In genomic region chr20:44886276-44886671, GRCh38 we compare ENCODE assay signal across 8 cellular contexts. TPM values are rescaled to one million over a fixed set of nuclear protein-coding genes. Genes with fewer than 3 reads are reported as not detected.
A peak's percentile ranks its signal among the peaks of the same experiment; 100 is the strongest.
DNase-seq lines count a peak whose midpoint lies in the region; ATAC-seq and TF ChIP-seq lines count a peak whose summit lies in the region.

No MANE protein-coding gene starts in this region.

- H3K9ac ChIP-seq in Karpas-422 (ENCODE audit: low read length) (peak overlapping the region; percentile 98), neural cell (ENCODE audit: low read length) (peak overlapping the region; percentile 92)

- H3K36me3 ChIP-seq in Karpas-422 (ENCODE audit: insufficient read depth, low read length) (peaks cover 35% of the 10 kb centered on the region), neural cell (ENCODE audit: insufficient read depth, low read length) (peaks cover 3% of the 10 kb centered on the region)

- TF ChIP-seq EP300 in neural cell (conservative IDR thresholded peaks at IDR 0.05; ENCODE audit: poor library complexity, severe bottlenecking), result no peak

- no peaks in the 10 kb centered on the region for H3K27me3 ChIP-seq in Karpas-422 (ENCODE audit: low read length)
- no peaks in the 10 kb centered on the region for H3K27me3 ChIP-seq in neural cell (ENCODE audit: insufficient read depth, low read depth, low read length)

- H3K27ac ChIP-seq in C4-2B (peak overlapping the region; percentile 92), Karpas-422 (ENCODE audit: low read length) (peak overlapping the region; percentile 68; the same call in 1 of the 2 replicates), neural cell (ENCODE audit: low read length) (peak overlapping the region; percentile 88)

- H3K4me3 ChIP-seq in Karpas-422 (ENCODE audit: low read length), result peak overlapping the region; percentile 94
- H3K4me3 ChIP-seq in neural cell (ENCODE audit: low read length), result peak overlapping the region; percentile 89

- DNase-seq in Karpas-422 (no peak), dermis blood vessel endothelial cell (peak; percentile 25), NCI-H1436 treated with DMSO at 0.1 percent for 48 hours (lab: John Stamatoyannopoulos, UW) (no peak), iPS-NIHi11 (ENCODE audit: low spot score) (no peak)
- DNase-seq in activated CD8-positive, alpha-beta memory T cell treated with anti-CD3 and anti-CD28 coated beads, Interleukin-2, amount 50 U/mL, for 48 hours, result no peak

- TF ChIP-seq RAD21 in neural cell (conservative IDR thresholded peaks at IDR 0.05), result no peak

- H3K4me2 ChIP-seq in Karpas-422 (ENCODE audit: low read depth, low read length, poor library complexity, severe bottlenecking) (peak overlapping the region; percentile 91), neural cell (ENCODE audit: low read length) (peak overlapping the region; percentile 63)

- H3F3A ChIP-seq in neural cell (ENCODE audit: insufficient read depth, low read length, poor library complexity, severe bottlenecking), result peaks cover 5% of the 10 kb centered on the region

- H4K20me1 ChIP-seq in Karpas-422 (ENCODE audit: insufficient read depth, low read depth, low read length) (peaks cover 42% of the 10 kb centered on the region), neural cell (ENCODE audit: insufficient read depth) (peaks cover 11% of the 10 kb centered on the region)

- H2AFZ ChIP-seq in Karpas-422 (ENCODE audit: low read length), result no peak overlapping the region
- H2AFZ ChIP-seq in neural cell (ENCODE audit: low read depth, low read length), result peak overlapping the region; percentile 35

- ATAC-seq in HG02642 (IDR thresholded peaks at IDR 0.05; ENCODE audit: poor library complexity, unreplicated experiment), result no peak

- peaks cover 35% of the 10 kb centered on the region for H3K4me1 ChIP-seq in Karpas-422 (ENCODE audit: low read length)

- no peaks in the 10 kb centered on the region for H3K9me2 ChIP-seq in Karpas-422 (replicated peaks; ENCODE audit: insufficient read depth, low read length)
- no peaks in the 10 kb centered on the region for H3K9me2 ChIP-seq in neural cell (ENCODE audit: insufficient read depth, low read length)

- H3K9me3 ChIP-seq in Karpas-422 (ENCODE audit: low read length), result no peaks in the 10 kb centered on the region
- no peaks in the 10 kb centered on the region for H3K9me3 ChIP-seq in neural cell (ENCODE audit: low read length)

- TF ChIP-seq CTCF in C4-2B (conservative IDR thresholded peaks at IDR 0.05) (peak; percentile 6; the same call in 1 of the 2 replicates), neural cell (IDR thresholded peaks at IDR 0.05; ENCODE audit: poor library complexity, severe bottlenecking) (no peak)

- H3K79me2 ChIP-seq in Karpas-422 (ENCODE audit: low read length) (peaks cover 58% of the 10 kb centered on the region), neural cell (replicated peaks; ENCODE audit: insufficient read depth, low read length) (peaks cover 55% of the 10 kb centered on the region)

TF ChIP-seq in neural cell, 6 proteins besides CTCF, POLR2A, EP300 and RAD21:
- TF ChIP-seq EZH2 (IDR thresholded peaks at IDR 0.05; ENCODE audit: borderline replicate concordance, insufficient read depth, low read length, poor library complexity, severe bottlenecking) (no peak), MXI1 (conservative IDR thresholded peaks at IDR 0.05; ENCODE audit: poor library complexity, severe bottlenecking) (no peak), TAF1 (IDR thresholded peaks at IDR 0.05; ENCODE audit: low read depth) (no peak), SMC3 (conservative IDR thresholded peaks at IDR 0.05; ENCODE audit: poor library complexity) (no peak), REST (IDR thresholded peaks at IDR 0.05; ENCODE audit: borderline replicate concordance) (no peak), POLR2AphosphoS5 (IDR thresholded peaks at IDR 0.05) (no peak)

RNA-seq across cellular contexts. Expression of gene YWHAB, which starts 0.8 kb away (rescaled TPM):
- total RNA-seq in Karpas-422 (2014; rRNA removed; shearing (Covaris generic); ENCODE audit: low replicate concordance), result 56.1 and 92.1 TPM in 2 replicates
- total RNA-seq in dermis blood vessel endothelial cell, result 137 and 188 TPM in 2 replicates
- 242 and 279 TPM in 2 replicates for polyA plus RNA-seq in neural cell
- polyA minus RNA-seq in neural cell, result 142 and 168 TPM in 2 replicates

RNA-seq across cellular contexts. Expression of gene PABPC1L, which starts 23.6 kb away (rescaled TPM):
- 68.3 and 81.0 TPM in 2 replicates for total RNA-seq in Karpas-422 (2014; rRNA removed; shearing (Covaris generic); ENCODE audit: low replicate concordance)
- total RNA-seq in dermis blood vessel endothelial cell, result 1.3 and 2.6 TPM in 2 replicates
- 3.6 and 6.2 TPM in 2 replicates for polyA plus RNA-seq in neural cell
- polyA minus RNA-seq in neural cell, result 2.7 and 3.5 TPM in 2 replicates

Comparison
In these comparisons a context has a peak if more than half of its experiments do, and no peak if none do; other contexts are left out.
1. RNA of gene PABPC1L, which starts 23.6 kb away (total RNA-seq): 68.3 to 81.0 TPM in Karpas-422; 1.3 to 2.6 TPM in dermis blood vessel endothelial cell; every median in the first group is over 10 times any median in the second.
2. Peak in every context shown above with its lines, with median percentiles within 50 percentile points of each other: H3K27ac ChIP-seq.